Comparison of ENCODE assay signal across 8 cellular contexts in the genomic region with DNA sequence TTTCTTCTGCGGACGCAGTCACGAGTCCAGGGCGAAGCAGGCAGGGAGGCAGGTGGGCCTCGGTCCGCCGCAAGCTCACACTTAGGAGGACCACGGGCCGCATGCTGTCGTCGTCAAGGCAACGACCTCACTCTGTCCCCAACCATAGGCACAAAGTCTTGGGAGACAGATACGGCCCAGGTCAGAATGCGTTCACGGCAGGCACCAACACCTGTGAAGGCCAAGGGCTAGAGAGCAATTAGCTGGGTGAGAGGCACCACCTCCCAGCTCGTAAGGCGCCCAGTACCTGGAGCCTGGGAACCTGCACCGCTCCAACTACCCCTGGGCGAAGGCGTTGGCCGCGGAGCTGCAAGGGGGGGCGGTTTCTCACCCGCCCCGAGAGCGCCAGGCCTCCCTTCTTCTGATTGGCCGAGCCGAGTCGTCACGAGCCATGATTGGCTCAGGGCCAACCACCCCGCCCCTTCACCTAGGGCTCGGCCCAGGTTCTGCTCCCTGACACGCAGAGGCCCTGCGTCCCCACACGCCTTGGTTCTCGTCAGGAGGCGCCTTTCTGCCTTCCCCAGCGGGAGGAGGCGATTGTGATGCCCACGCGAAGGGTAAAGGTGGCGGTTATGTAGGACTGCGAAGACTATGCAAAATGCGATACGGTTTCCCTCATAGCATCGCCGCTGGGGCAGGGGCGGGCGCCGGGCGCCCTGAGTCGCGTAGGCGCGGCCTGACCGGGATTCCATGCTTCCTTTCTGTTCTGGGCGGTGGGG. TPM values are rescaled to one million over a fixed set of nuclear protein-coding genes. Genes with fewer than 3 reads are reported as not detected.
DNase-seq lines count a peak whose midpoint lies in the region.

TSS of gene CDKL2 (minus strand) at position 355 of the 758 bp plus-strand sequence. CDS start 4,540 bp downstream, outside the sequence.

- no peaks in the 10 kb centered on the region for H3K36me3 ChIP-seq in H7 (replicated peaks; ENCODE audit: control insufficient read depth, insufficient read depth, low read length)

- H3K27ac ChIP-seq in caudate nucleus (ENCODE audit: low read depth, low read length), result peak within 1 kb of the TSS; percentile 52

- peaks cover 4% of the 10 kb centered on the region; the same call in 1 of the 2 replicates for H3K27me3 ChIP-seq in H7 (ENCODE audit: control insufficient read depth, insufficient read depth, low read length)

- peak within 1 kb of the TSS; percentile 77 for H3K4me3 ChIP-seq in H7 (ENCODE audit: insufficient read depth, low read depth, low read length)

- DNase-seq in ELF-1 (ENCODE audit: low read depth, low spot score), result peak; percentile 95
- DNase-seq in H7, result peak; percentile 97
- peak; percentile 95 to 98 (median 97) for DNase-seq in NCI-H1417 (lab: John Stamatoyannopoulos, UW)
- peak; percentile 81 to 83 (median 82) for DNase-seq in activated CD4-positive, CD25-positive, alpha-beta regulatory T cell (lab: John Stamatoyannopoulos, UW)
- DNase-seq in caudate nucleus (lab: John Stamatoyannopoulos, UW), result peak in 60 of 61 donors; percentile 21 to 93 (median 76)
- DNase-seq in inferior parietal cortex (ENCODE audit: extremely low spot score), result peak; percentile 70
- DNase-seq in smooth muscle cell of the brain vasculature (ENCODE audit: low read depth, low spot score), result peak; percentile 21
- no peak for DNase-seq in A172 (ENCODE audit: low spot score)

RNA-seq across cellular contexts. Expression of gene CDKL2, which starts in this region (rescaled TPM):
- 0.18 and 0.28 TPM in 2 replicates for total RNA-seq in H7 (2014; rRNA removed; shearing (Covaris generic))
- not detected in 2 replicates for total RNA-seq in A172 (2014; rRNA removed; shearing (Covaris generic))

Comparison
In these comparisons a context has a peak if more than half of its experiments do, and no peak if none do; other contexts are left out.
1. Peak in DNase-seq and H3K4me3 ChIP-seq in H7; RNA of the gene not detected or under 1 TPM.